Comparison of ENCODE assay signal across 22 cellular contexts in genomic region chr7:18305866-18306265, GRCh38.
DNase-seq lines count a peak whose midpoint lies in the region; ATAC-seq, FAIRE-seq and TF ChIP-seq lines count a peak whose summit lies in the region.
"Had no signal": no experiment of that assay in that cellular context is flagged by ENCODE, and none has a peak within 500 bp of the region (broad histone marks: within the 10 kb centered on the region; RNA-seq: fewer than 3 reads in every experiment).

No MANE protein-coding gene starts in this region.

- H3K27ac ChIP-seq in ovary: no peak overlapping the region
- H3K27ac ChIP-seq: C4-2B had no signal

- intact Hi-C loops in ovary (cut with DNase I): no loop called here

- peak; percentile 40 for FAIRE-seq in bronchial epithelial cell (lab: Jason Lieb, UNC)
- FAIRE-seq: A204.1, D721Med, G401.6, GM12892, GM18507, HepG2 had no signal

- H3K4me3 ChIP-seq in astrocyte of the cerebellum (ENCODE audit: low read depth, low read length): no peak overlapping the region
- no peak overlapping the region for H3K4me3 ChIP-seq in bronchial epithelial cell (ENCODE audit: low read depth, low read length)
- H3K4me3 ChIP-seq in fibroblast of the aortic adventitia (ENCODE audit: low read depth, low read length): no peak overlapping the region
- H3K4me3 ChIP-seq in ovary: no peak overlapping the region

- H3K27me3 ChIP-seq in bronchial epithelial cell (ENCODE audit: control insufficient read depth, insufficient read depth, low read length): no peaks in the 10 kb centered on the region
- no peaks in the 10 kb centered on the region for H3K27me3 ChIP-seq in ovary

- no peak for TF ChIP-seq EP300 in ovary (IDR thresholded peaks at IDR 0.05)

- H3K36me3 ChIP-seq in bronchial epithelial cell (ENCODE audit: control insufficient read depth, insufficient read depth, low read length) (no peaks in the 10 kb centered on the region), ovary (no peaks in the 10 kb centered on the region)

- TF ChIP-seq POLR2A in ovary (IDR thresholded peaks at IDR 0.05): no peak

- 54 to 68% (median 62%) methylated on average over 3 of the region's 3 CpGs for WGBS in ovary, 3 donors

- no peaks in the 10 kb centered on the region for H3K9me3 ChIP-seq in ovary
- H3K9me3 ChIP-seq: Caco-2 had no signal

- ATAC-seq in GM21447 (IDR thresholded peaks at IDR 0.05; ENCODE audit: unreplicated experiment): no peak
- ATAC-seq: HCT116, HepG2 had no signal

- TF ChIP-seq CTCF in astrocyte of the cerebellum (IDR thresholded peaks at IDR 0.05; ENCODE audit: low read depth, low read length, missing control alignments): no peak
- no peak for TF ChIP-seq CTCF in bronchial epithelial cell (IDR thresholded peaks at IDR 0.05; ENCODE audit: insufficient read depth, low read length, severe bottlenecking)
- no peak for TF ChIP-seq CTCF in fibroblast of the aortic adventitia (IDR thresholded peaks at IDR 0.05; ENCODE audit: insufficient read depth, low read length)
- TF ChIP-seq CTCF in ovary (IDR thresholded peaks at IDR 0.05): no peak

- H3K4me1 ChIP-seq in ovary (ENCODE audit: insufficient read depth): no peaks in the 10 kb centered on the region
- H3K4me1 ChIP-seq: Caco-2 had no signal

- in situ Hi-C loops in astrocyte of the cerebellum (cut with HindIII; ENCODE audit: low sequenced_read_pairs): no loop called here

- DNase-seq in HT1080 (ENCODE audit: low read depth) (peak; percentile 7), astrocyte of the cerebellum (ENCODE audit: low read depth) (peak; percentile 9), bronchial epithelial cell (ENCODE audit: low read depth) (no peak), fibroblast of the aortic adventitia (ENCODE audit: low read depth) (peak; percentile 46), GM19238 (ENCODE audit: insufficient read length, low spot score) (no peak), GDM1 (lab: John Stamatoyannopoulos, UW) (no peak), ovary (no peak)
- DNase-seq: ACHN; Caco-2; CD4-positive, alpha-beta T cell; GOT3; H7; HFFc6 had no signal

Comparison
In these comparisons a context has a peak if more than half of its experiments do, and no peak if none do; other contexts are left out.
1. DNase-seq: peak in HT1080 (single experiment), astrocyte of the cerebellum (single experiment) and fibroblast of the aortic adventitia (single experiment); none in bronchial epithelial cell (single experiment), GM19238 (single experiment), GDM1 (single experiment) and ovary (0 of 5).